Comparison of ENCODE assay signal across 11 cellular contexts in genomic region chr2:158994920-158995676, GRCh38.
DNase-seq lines count a peak whose midpoint lies in the region; ATAC-seq lines count a peak whose summit lies in the region.
"Had no signal": no experiment of that assay in that cellular context is flagged by ENCODE, and none has a peak within 500 bp of the region (broad histone marks: within the 10 kb centered on the region; RNA-seq: fewer than 3 reads in every experiment).

No MANE protein-coding gene starts in this region.

- ATAC-seq in GM21529 (IDR thresholded peaks at IDR 0.05; ENCODE audit: unreplicated experiment) (peak; percentile 39), HG02870 (IDR thresholded peaks at IDR 0.05; ENCODE audit: unreplicated experiment) (no peak), GM18861 (IDR thresholded peaks at IDR 0.05; ENCODE audit: unreplicated experiment) (no peak)
- ATAC-seq: stimulated activated memory B cell treated with anti-CD40 and anti-IgM and Interleukin-4, amounts not matched to agents 10 μg/mL and 1 μg/mL and 100 μg/mL, for 72 hours had no signal

- DNase-seq in COR-L47 (lab: John Stamatoyannopoulos, UW) = peak; percentile 11
- peak; percentile 74 for DNase-seq in NCI-H82 (lab: John Stamatoyannopoulos, UW)
- peak; percentile 37 for DNase-seq in iPS-NIHi11 (ENCODE audit: low spot score)
- no peak for DNase-seq in UCSD-AML1 (lab: John Stamatoyannopoulos, UW; ENCODE audit: unreplicated experiment)
- DNase-seq in GM03348 (ENCODE audit: low spot score) = no peak
- DNase-seq: activated T-cell treated with anti-CD3 and anti-CD28 coated beads, Interleukin-2, amount 50 U/mL, for 1 hour; colonic mucosa had no signal

Comparison
In these comparisons a context has a peak if more than half of its experiments do, and no peak if none do; other contexts are left out.
1. DNase-seq: peak in COR-L47 (single experiment), NCI-H82 (single experiment) and iPS-NIHi11 (single experiment); none in UCSD-AML1 (single experiment) and GM03348 (single experiment).